ENCODE assay signal across 8 cellular contexts in genomic region chr1:7265771-7266371, GRCh38.
A peak's percentile ranks its signal among the peaks of the same experiment; 100 is the strongest.
DNase-seq lines count a peak whose midpoint lies in the region; ATAC-seq lines count a peak whose summit lies in the region.

No MANE protein-coding gene starts in this region.

- ATAC-seq in HG03045 (IDR thresholded peaks at IDR 0.05; ENCODE audit: unreplicated experiment) (no peak), HG03378 (IDR thresholded peaks at IDR 0.05; ENCODE audit: unreplicated experiment) (no peak), GM21447 (IDR thresholded peaks at IDR 0.05; ENCODE audit: unreplicated experiment) (no peak)

- DNase-seq in COLO829 (ENCODE audit: low spot score) (peak; percentile 77), M059J (ENCODE audit: low read depth) (peak; percentile 99), amniotic epithelial cell (ENCODE audit: low read depth) (peak; percentile 52), kidney glomerular epithelial cell (lab: John Stamatoyannopoulos, UW) (peak; percentile 93), OCI-M1 (lab: John Stamatoyannopoulos, UW) (no peak)
